ENCODE assay signal across 8 cellular contexts in genomic region chr7:150357277-150357676, GRCh38. TPM values are rescaled to one million over a fixed set of nuclear protein-coding genes. Genes with fewer than 3 reads are reported as not detected.
DNase-seq lines count a peak whose midpoint lies in the region; ATAC-seq and TF ChIP-seq lines count a peak whose summit lies in the region.

No MANE protein-coding gene starts in this region.

- no peaks in the 10 kb centered on the region for H3K9me3 Mint-ChIP-seq in naive B cell

- in situ Hi-C loops in HAP-1 (cut with MboI; ENCODE audit: low sequenced_read_pairs) = no loop called here

- H3K4me3 Mint-ChIP-seq in naive B cell = peak overlapping the region in 4 of 8 donors; percentile 10 to 82 (median 80)

- intact Hi-C loops in esophagus squamous epithelium (cut with DNase I) = loop anchor here (5.0 kb wide), 1 partner anchor 65 kb away; no protein-coding TSS in a partner anchor

- ATAC-seq in GM19452 (IDR thresholded peaks at IDR 0.05; ENCODE audit: unreplicated experiment) = peak; percentile 61
- ATAC-seq in naive B cell (ENCODE audit: low read depth in 2 of 2) = peak; percentile 82 to 89

- H3K4me3 ChIP-seq in HAP-1 (no peak overlapping the region), esophagus squamous epithelium (no peak overlapping the region)

- H3K27me3 ChIP-seq in HAP-1 (ENCODE audit: low read depth) (no peaks in the 10 kb centered on the region), esophagus squamous epithelium (no peaks in the 10 kb centered on the region)

- H3K36me3 ChIP-seq in HAP-1 (replicated peaks) (no peaks in the 10 kb centered on the region), esophagus squamous epithelium (no peaks in the 10 kb centered on the region)

- no peak for TF ChIP-seq POLR2A in esophagus squamous epithelium (IDR thresholded peaks at IDR 0.05)

- H3K27ac Mint-ChIP-seq in naive B cell = peak overlapping the region; percentile 26 to 82 (median 56)

- peak; percentile 61 for DNase-seq in MV-4-11 (lab: John Stamatoyannopoulos, UW)
- peak; percentile 62 to 72 for DNase-seq in activated CD4-positive, alpha-beta T cell treated with anti-CD3 and anti-CD28 coated beads, Interleukin-2, amount 50 U/mL, for 48 hours
- peak; percentile 56 for DNase-seq in naive B cell
- no peak for DNase-seq in kidney glomerular epithelial cell (lab: John Stamatoyannopoulos, UW)
- no peak for DNase-seq in HAP-1 (ENCODE audit: low spot score in 2 of 2)
- no peak for DNase-seq in esophagus squamous epithelium (lab: John Stamatoyannopoulos, UW)
- no peak for DNase-seq in OCI-M1 (lab: John Stamatoyannopoulos, UW)

- H3K4me1 ChIP-seq in HAP-1 (peaks cover 9% of the 10 kb centered on the region), esophagus squamous epithelium (peaks cover 0 to 4% (median 0%) of the 10 kb centered on the region in 3 donors)

- no peaks in the 10 kb centered on the region for H3K27me3 Mint-ChIP-seq in naive B cell

- 41 to 42% methylated on average over 8 to 9 of the region's 9 CpGs for WGBS in esophagus squamous epithelium, 2 donors

- no peak overlapping the region for H3K27ac ChIP-seq in esophagus squamous epithelium

- H3K4me1 Mint-ChIP-seq in naive B cell = peaks cover 28 to 32% (median 31%) of the 10 kb centered on the region in 3 donors

- no peaks in the 10 kb centered on the region for H3K9me3 ChIP-seq in HAP-1
- H3K9me3 ChIP-seq in esophagus squamous epithelium = no peaks in the 10 kb centered on the region

- H3K36me3 Mint-ChIP-seq in naive B cell = no peaks in the 10 kb centered on the region

- TF ChIP-seq CTCF in esophagus squamous epithelium (IDR thresholded peaks at IDR 0.05) = no peak

RNA-seq across cellular contexts. Expression of gene REPIN1, which starts 11.3 kb away (rescaled TPM):
- 100 to 1,000 TPM in 1 of 6 donors, 10 to 100 TPM in 5; 46.3 to 115 (median 68.5) TPM for polyA plus RNA-seq in naive B cell (ENCODE audit: low read depth in 6 of 6)
- total RNA-seq in esophagus squamous epithelium = 10 to 100 TPM; 42.8 to 75.7 (median 63.2) TPM

RNA-seq across cellular contexts. Expression of gene RARRES2, which starts 15.8 kb away (rescaled TPM):
- not detected for polyA plus RNA-seq in naive B cell (ENCODE audit: low read depth in 6 of 6)
- total RNA-seq in esophagus squamous epithelium = 100 to 1,000 TPM in 1 of 4 donors, 10 to 100 TPM in 1, 1 to 10 TPM in 2; 1.1 to 111 (median 14.9) TPM

RNA-seq across cellular contexts. Expression of gene ZNF775, which starts 21.9 kb away (rescaled TPM):
- polyA plus RNA-seq in naive B cell (ENCODE audit: low read depth in 6 of 6) = 1 to 10 TPM; 1.4 to 8.9 (median 4.5) TPM
- total RNA-seq in esophagus squamous epithelium = 1 to 10 TPM; 1.2 to 2.3 (median 1.8) TPM

RNA-seq across cellular contexts. Expression of gene ACTR3C, which starts 33.9 kb away (rescaled TPM):
- polyA plus RNA-seq in naive B cell (ENCODE audit: low read depth in 6 of 6) = 1 to 10 TPM in 5 of 6 donors, not detected in 1; 1.3 to 7.6 (median 6.2) TPM
- 10 to 100 TPM in 3 of 4 donors, 1 to 10 TPM in 1; 8.3 to 25.6 (median 17.4) TPM for total RNA-seq in esophagus squamous epithelium

RNA-seq across cellular contexts. Expression of gene LRRC61, which starts 34.1 kb away (rescaled TPM):
- 10 to 100 TPM; 15.2 to 28.6 (median 25.4) TPM for polyA plus RNA-seq in naive B cell (ENCODE audit: low read depth in 6 of 6)
- total RNA-seq in esophagus squamous epithelium = 10 to 100 TPM; 12.1 to 24.5 (median 14.5) TPM

Comparison
In these comparisons a context has a peak if more than half of its experiments do, and no peak if none do; other contexts are left out.
1. DNase-seq: peak in MV-4-11 (single experiment), activated CD4-positive, alpha-beta T cell treated with anti-CD3 and anti-CD28 coated beads, Interleukin-2, amount 50 U/mL, for 48 hours (2 of 2) and naive B cell (single experiment); none in kidney glomerular epithelial cell (single experiment), HAP-1 (0 of 2), esophagus squamous epithelium (single experiment) and OCI-M1 (single experiment).